Comparison of ENCODE assay signal across 8 cellular contexts in the genomic region with DNA sequence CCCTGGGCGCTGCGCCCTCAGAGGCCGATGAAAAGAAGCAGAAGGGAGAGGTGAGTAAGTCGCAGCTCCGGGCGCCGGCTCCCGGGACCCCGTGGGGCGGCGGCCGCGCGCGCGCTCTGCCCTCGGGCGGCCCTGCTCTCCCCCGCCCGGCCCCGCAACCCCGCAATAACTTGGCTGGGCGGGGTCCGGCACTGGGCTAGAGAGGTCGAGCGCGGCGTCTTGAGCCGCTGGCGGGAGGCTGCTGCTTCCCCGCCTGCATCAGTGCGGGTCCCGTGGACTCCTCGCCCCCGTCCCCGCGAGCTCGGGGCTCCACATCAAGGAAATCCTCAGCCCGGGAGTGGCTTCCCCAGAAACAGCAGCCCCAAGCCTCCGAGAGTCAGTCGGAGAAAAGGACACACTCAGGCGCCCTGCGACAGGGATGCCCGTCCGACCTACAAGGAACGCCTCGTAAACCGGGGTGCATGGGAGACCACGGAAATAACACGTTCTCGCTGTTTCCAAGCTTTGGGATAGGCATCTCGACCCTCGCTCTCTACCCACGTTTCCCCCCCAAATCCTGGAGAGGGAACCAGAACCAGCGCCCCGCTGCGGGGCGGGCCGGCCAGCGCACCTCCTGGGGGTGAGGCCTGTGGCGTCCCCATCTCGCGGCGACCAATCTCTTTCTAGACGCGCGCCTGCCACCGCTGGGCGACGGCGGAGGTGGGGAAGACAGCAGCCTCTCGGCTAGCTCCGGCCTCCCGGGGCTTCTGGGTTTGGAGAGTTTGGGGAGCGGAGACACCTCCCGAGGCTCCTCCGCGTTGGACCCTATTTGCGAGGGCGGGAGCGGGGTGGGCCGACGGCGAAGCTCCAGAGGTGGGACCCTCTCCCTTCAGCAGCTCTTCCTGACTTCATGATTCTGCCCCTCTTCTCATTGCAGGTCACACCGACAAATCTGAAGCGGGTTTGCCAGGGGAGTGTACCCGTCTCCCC. TPM values are rescaled to one million over a fixed set of nuclear protein-coding genes. Genes with fewer than 3 reads are reported as not detected.
DNase-seq lines count a peak whose midpoint lies in the region; ATAC-seq and TF ChIP-seq lines count a peak whose summit lies in the region.

No MANE protein-coding gene starts in this region.

- 0 to 1% methylated on average over 75 to 87 of the region's 87 CpGs for WGBS in heart right ventricle, 2 donors
- under 1% methylated on average over 70 of the region's 87 CpGs for WGBS in prostate gland

- no peaks in the 10 kb centered on the region for H3K9me3 ChIP-seq in heart right ventricle
- H3K9me3 ChIP-seq in prostate gland, result no peaks in the 10 kb centered on the region

- TF ChIP-seq CTCF in heart right ventricle (IDR thresholded peaks at IDR 0.05), result peak in 8 of 9 donors; percentile 14 to 55 (median 40)
- peak in 2 of 4 experiments; percentile 48 to 51 for TF ChIP-seq CTCF in prostate gland (IDR thresholded peaks at IDR 0.05)

- H3K4me3 ChIP-seq in heart right ventricle (peak overlapping the region; percentile 68 to 92 (median 84)), prostate gland (peak overlapping the region; percentile 61 to 62)

- DNase-seq in COLO668 (lab: John Stamatoyannopoulos, UW; ENCODE audit: unreplicated experiment) (peak; percentile 60), HuH-7 (ENCODE audit: low spot score) (peak; percentile 80), SK-N-DZ (ENCODE audit: low spot score) (peak; percentile 79), heart right ventricle (peak; percentile 62 to 71), prostate gland (ENCODE audit: low spot score) (peak; percentile 56), NCI-H446 (lab: John Stamatoyannopoulos, UW) (no peak)
- peak; percentile 79 for DNase-seq in activated naive CD4-positive, alpha-beta T cell treated with anti-CD3 and anti-CD28 coated beads, Interleukin-2, amount 50 U/mL, for 16 hours

- peaks cover 0 to 8% (median 0%) of the 10 kb centered on the region in 9 donors for H3K36me3 ChIP-seq in heart right ventricle
- no peaks in the 10 kb centered on the region for H3K36me3 ChIP-seq in prostate gland

- intact Hi-C loops in heart right ventricle (cut with DNase I), result loop anchor here in 1 of 10 donors (10.0 kb wide), 1 partner anchor 423 kb away; no protein-coding TSS in a partner anchor
- intact Hi-C loops in prostate gland (cut with DNase I), result no loop called here

- TF ChIP-seq POLR2A in prostate gland (IDR thresholded peaks at IDR 0.05), result no peak

- peak; percentile 32 for ATAC-seq in GM21360 (IDR thresholded peaks at IDR 0.05; ENCODE audit: unreplicated experiment)
- peak; percentile 33 to 77 (median 64) for ATAC-seq in heart right ventricle

- H3K4me1 ChIP-seq in heart right ventricle (peaks cover 8 to 59% (median 42%) of the 10 kb centered on the region in 9 donors), prostate gland (replicated peaks) (peaks cover 4% of the 10 kb centered on the region)

- no peaks in the 10 kb centered on the region for H3K27me3 ChIP-seq in heart right ventricle
- H3K27me3 ChIP-seq in prostate gland (replicated peaks; ENCODE audit: insufficient read depth), result no peaks in the 10 kb centered on the region

- peak overlapping the region; percentile 83 to 94 (median 90) for H3K27ac ChIP-seq in heart right ventricle
- peak overlapping the region; percentile 85 to 90 for H3K27ac ChIP-seq in prostate gland

RNA-seq across cellular contexts. Expression of gene ABHD15, which starts 0.8 kb away (rescaled TPM):
- 8.3 and 9.6 TPM in 2 replicates for polyA plus RNA-seq in SK-N-DZ (2014; cell fraction: cytosol; rRNA removed)
- polyA plus RNA-seq in SK-N-DZ (2014; cell fraction: nucleus; rRNA removed), result 3.5 and 6.9 TPM in 2 replicates
- total RNA-seq in heart right ventricle, result 1 to 10 TPM; 4.4 to 9.0 (median 5.6) TPM
- polyA plus RNA-seq in heart right ventricle, result 1 to 10 TPM; 3.5 to 5.7 TPM
- total RNA-seq in prostate gland, result 10 to 100 TPM in 1 of 2 donors, 1 to 10 TPM in 1; 9.1 to 14.8 TPM

RNA-seq across cellular contexts. Expression of gene TP53I13, which starts 0.9 kb away (rescaled TPM):
- 111 and 124 TPM in 2 replicates for polyA plus RNA-seq in SK-N-DZ (2014; cell fraction: cytosol; rRNA removed)
- 452 and 459 TPM in 2 replicates for polyA plus RNA-seq in SK-N-DZ (2014; cell fraction: nucleus; rRNA removed)
- total RNA-seq in heart right ventricle (10 to 100 TPM; 24.0 to 41.6 (median 30.2) TPM), prostate gland (10 to 100 TPM; 52.5 to 82.0 TPM)
- polyA plus RNA-seq in heart right ventricle, result 100 to 1,000 TPM in 1 of 2 donors, 10 to 100 TPM in 1; 92.8 to 106 TPM

RNA-seq across cellular contexts. Expression of gene GIT1, which starts 21.8 kb away (rescaled TPM):
- 61.7 and 67.9 TPM in 2 replicates for polyA plus RNA-seq in SK-N-DZ (2014; cell fraction: cytosol; rRNA removed)
- polyA plus RNA-seq in SK-N-DZ (2014; cell fraction: nucleus; rRNA removed), result 87.2 and 119 TPM in 2 replicates
- total RNA-seq in heart right ventricle (10 to 100 TPM; 20.6 to 34.7 (median 28.1) TPM), prostate gland (10 to 100 TPM; 29.1 to 86.9 TPM)
- 10 to 100 TPM; 31.6 to 35.4 TPM for polyA plus RNA-seq in heart right ventricle

RNA-seq across cellular contexts. Expression of gene ANKRD13B, which starts 25.3 kb away (rescaled TPM):
- polyA plus RNA-seq in SK-N-DZ (2014; cell fraction: cytosol; rRNA removed), result 116 and 120 TPM in 2 replicates
- polyA plus RNA-seq in SK-N-DZ (2014; cell fraction: nucleus; rRNA removed), result 565 and 650 TPM in 2 replicates
- total RNA-seq in heart right ventricle (1 to 10 TPM; 2.5 to 9.1 (median 5.5) TPM), prostate gland (10 to 100 TPM in 1 of 2 donors, 1 to 10 TPM in 1; 2.7 to 30.0 TPM)
- 1 to 10 TPM; 6.2 to 9.7 TPM for polyA plus RNA-seq in heart right ventricle

RNA-seq across cellular contexts. Expression of gene CORO6, which starts 55.1 kb away (rescaled TPM):
- polyA plus RNA-seq in SK-N-DZ (2014; cell fraction: cytosol; rRNA removed), result 7.0 and 10.3 TPM in 2 replicates
- polyA plus RNA-seq in SK-N-DZ (2014; cell fraction: nucleus; rRNA removed), result 186 and 308 TPM in 2 replicates
- total RNA-seq in heart right ventricle (100 to 1,000 TPM in 4 of 10 donors, 10 to 100 TPM in 6; 72.0 to 110 (median 90.9) TPM), prostate gland (10 to 100 TPM; 23.4 to 33.5 TPM)
- polyA plus RNA-seq in heart right ventricle, result 100 to 1,000 TPM in 1 of 2 donors, 10 to 100 TPM in 1; 53.2 to 262 TPM

Comparison
In these comparisons a context has a peak if more than half of its experiments do, and no peak if none do; other contexts are left out.
1. DNase-seq: peak in COLO668 (single experiment), HuH-7 (single experiment), SK-N-DZ (single experiment), activated naive CD4-positive, alpha-beta T cell treated with anti-CD3 and anti-CD28 coated beads, Interleukin-2, amount 50 U/mL, for 16 hours (single experiment), heart right ventricle (2 of 2) and prostate gland (single experiment); none in NCI-H446 (0 of 2).